Comparison of ENCODE assay signal across 2 cellular contexts in the genomic region with DNA sequence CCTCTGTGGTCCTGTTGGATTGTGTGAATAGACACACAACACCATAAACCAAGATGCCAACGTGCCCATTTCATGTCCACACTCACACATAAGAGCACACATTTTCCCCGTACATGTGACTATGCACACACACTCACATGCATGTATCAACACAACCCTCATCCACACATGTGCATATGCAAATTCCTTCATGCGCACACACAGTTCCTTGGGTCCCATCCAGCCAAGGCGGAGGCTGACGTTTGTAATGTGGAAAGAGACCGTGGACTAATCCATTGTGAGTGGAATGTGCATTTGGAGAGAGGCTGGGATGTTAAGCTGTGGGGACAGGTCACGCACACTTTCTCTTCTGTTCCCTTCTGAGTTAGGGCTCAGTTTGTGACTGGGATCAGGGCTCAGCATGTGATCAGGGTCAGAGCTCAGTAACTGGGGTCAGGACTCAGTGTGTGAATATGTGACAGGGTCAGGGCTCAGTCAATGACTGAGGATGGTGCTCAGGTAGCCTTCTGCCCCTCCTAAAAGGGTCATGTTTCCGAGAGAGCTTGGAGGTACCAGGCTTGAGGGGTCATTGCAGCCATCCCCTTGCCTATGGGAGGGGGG.
TF ChIP-seq lines count a peak whose summit lies in the region.

No MANE protein-coding gene starts in this region.

TF ChIP-seq in IMR-90, 13 proteins besides CTCF, POLR2A, EP300 and RAD21:
- TF ChIP-seq FOS (IDR thresholded peaks at IDR 0.05; ENCODE audit: low read depth, low read length), result no peak
- TF ChIP-seq NFE2L2 (IDR thresholded peaks at IDR 0.05; ENCODE audit: low read depth, low read length), result no peak
- no peak for TF ChIP-seq SMC3 (IDR thresholded peaks at IDR 0.05; ENCODE audit: low read depth, low read length)
- TF ChIP-seq, protein P1, sequence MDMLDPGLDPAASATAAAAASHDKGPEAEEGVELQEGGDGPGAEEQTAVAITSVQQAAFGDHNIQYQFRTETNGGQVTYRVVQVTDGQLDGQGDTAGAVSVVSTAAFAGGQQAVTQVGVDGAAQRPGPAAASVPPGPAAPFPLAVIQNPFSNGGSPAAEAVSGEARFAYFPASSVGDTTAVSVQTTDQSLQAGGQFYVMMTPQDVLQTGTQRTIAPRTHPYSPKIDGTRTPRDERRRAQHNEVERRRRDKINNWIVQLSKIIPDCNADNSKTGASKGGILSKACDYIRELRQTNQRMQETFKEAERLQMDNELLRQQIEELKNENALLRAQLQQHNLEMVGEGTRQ (IDR thresholded peaks at IDR 0.05; ENCODE audit: low read depth, low read length), result no peak
- no peak for TF ChIP-seq MAZ (IDR thresholded peaks at IDR 0.05; ENCODE audit: borderline replicate concordance, low read depth, low read length)
- no peak for TF ChIP-seq BHLHE40 (IDR thresholded peaks at IDR 0.05; ENCODE audit: low read depth, low read length)
- no peak for TF ChIP-seq CEBPB (IDR thresholded peaks at IDR 0.05; ENCODE audit: low read depth, low read length)

TF ChIP-seq in HepG2, 621 proteins besides CTCF, POLR2A, EP300 and RAD21 (continues in another document):
- TF ChIP-seq, protein P2, sequence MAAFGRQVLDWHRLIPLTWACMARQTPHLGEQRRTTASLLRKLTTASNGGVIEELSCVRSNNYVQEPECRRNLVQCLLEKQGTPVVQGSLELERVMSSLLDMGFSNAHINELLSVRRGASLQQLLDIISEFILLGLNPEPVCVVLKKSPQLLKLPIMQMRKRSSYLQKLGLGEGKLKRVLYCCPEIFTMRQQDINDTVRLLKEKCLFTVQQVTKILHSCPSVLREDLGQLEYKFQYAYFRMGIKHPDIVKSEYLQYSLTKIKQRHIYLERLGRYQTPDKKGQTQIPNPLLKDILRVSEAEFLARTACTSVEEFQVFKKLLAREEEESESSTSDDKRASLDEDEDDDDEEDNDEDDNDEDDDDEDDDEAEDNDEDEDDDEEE (CRISPR knock-in tag; IDR thresholded peaks at IDR 0.05), result peak; percentile 70; the same call in 1 of the 2 replicates
- TF ChIP-seq, protein P3, sequence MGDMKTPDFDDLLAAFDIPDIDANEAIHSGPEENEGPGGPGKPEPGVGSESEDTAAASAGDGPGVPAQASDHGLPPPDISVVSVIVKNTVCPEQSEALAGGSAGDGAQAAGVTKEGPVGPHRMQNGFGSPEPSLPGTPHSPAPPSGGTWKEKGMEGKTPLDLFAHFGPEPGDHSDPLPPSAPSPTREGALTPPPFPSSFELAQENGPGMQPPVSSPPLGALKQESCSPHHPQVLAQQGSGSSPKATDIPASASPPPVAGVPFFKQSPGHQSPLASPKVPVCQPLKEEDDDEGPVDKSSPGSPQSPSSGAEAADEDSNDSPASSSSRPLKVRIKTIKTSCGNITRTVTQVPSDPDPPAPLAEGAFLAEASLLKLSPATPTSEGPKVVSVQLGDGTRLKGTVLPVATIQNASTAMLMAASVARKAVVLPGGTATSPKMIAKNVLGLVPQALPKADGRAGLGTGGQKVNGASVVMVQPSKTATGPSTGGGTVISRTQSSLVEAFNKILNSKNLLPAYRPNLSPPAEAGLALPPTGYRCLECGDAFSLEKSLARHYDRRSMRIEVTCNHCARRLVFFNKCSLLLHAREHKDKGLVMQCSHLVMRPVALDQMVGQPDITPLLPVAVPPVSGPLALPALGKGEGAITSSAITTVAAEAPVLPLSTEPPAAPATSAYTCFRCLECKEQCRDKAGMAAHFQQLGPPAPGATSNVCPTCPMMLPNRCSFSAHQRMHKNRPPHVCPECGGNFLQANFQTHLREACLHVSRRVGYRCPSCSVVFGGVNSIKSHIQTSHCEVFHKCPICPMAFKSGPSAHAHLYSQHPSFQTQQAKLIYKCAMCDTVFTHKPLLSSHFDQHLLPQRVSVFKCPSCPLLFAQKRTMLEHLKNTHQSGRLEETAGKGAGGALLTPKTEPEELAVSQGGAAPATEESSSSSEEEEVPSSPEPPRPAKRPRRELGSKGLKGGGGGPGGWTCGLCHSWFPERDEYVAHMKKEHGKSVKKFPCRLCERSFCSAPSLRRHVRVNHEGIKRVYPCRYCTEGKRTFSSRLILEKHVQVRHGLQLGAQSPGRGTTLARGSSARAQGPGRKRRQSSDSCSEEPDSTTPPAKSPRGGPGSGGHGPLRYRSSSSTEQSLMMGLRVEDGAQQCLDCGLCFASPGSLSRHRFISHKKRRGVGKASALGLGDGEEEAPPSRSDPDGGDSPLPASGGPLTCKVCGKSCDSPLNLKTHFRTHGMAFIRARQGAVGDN (CRISPR knock-in tag; IDR thresholded peaks at IDR 0.05), result no peak
- TF ChIP-seq ZKSCAN8 (CRISPR knock-in tag; IDR thresholded peaks at IDR 0.05; ENCODE audit: borderline replicate concordance) (no peak), ZSCAN21 (CRISPR knock-in tag; IDR thresholded peaks at IDR 0.05; ENCODE audit: borderline replicate concordance) (peak; percentile 100), SOX13 (IDR thresholded peaks at IDR 0.05) (no peak), SOX13 (CRISPR knock-in tag; conservative IDR thresholded peaks at IDR 0.05 in 1 of 2, IDR thresholded peaks at IDR 0.05 in 1 of 2) (no peak), CREB1 (IDR thresholded peaks at IDR 0.05) (0 out of 2 replicates have a peak, but pooled peaks have one; percentile 5), CREB1 (CRISPR knock-in tag; IDR thresholded peaks at IDR 0.05) (no peak), CBX5 (CRISPR knock-in tag; IDR thresholded peaks at IDR 0.05; ENCODE audit: borderline replicate concordance) (peak; percentile 46; the same call in 1 of the 2 replicates), SMAD3 (CRISPR knock-in tag; IDR thresholded peaks at IDR 0.05) (0 out of 2 replicates have a peak, but pooled peaks have one; percentile 20), BCL6 (CRISPR knock-in tag; IDR thresholded peaks at IDR 0.05) (0 out of 2 replicates have a peak, but pooled peaks have one; percentile 10), GLI4 (CRISPR knock-in tag; IDR thresholded peaks at IDR 0.05; ENCODE audit: borderline replicate concordance) (peak; percentile 91; the same call in 1 of the 2 replicates), HOXA9 (CRISPR knock-in tag; IDR thresholded peaks at IDR 0.05; ENCODE audit: borderline replicate concordance) (peak; percentile 91), ZSCAN9 (CRISPR knock-in tag; IDR thresholded peaks at IDR 0.05; ENCODE audit: borderline replicate concordance) (peak; percentile 100), ZNF672 (CRISPR knock-in tag; IDR thresholded peaks at IDR 0.05) (no peak), HDAC6 (IDR thresholded peaks at IDR 0.05; ENCODE audit: low read depth, low read length) (no peak), ARNT (IDR thresholded peaks at IDR 0.05) (0 out of 2 replicates have a peak, but pooled peaks have one; percentile 20), ZNF563 (CRISPR knock-in tag; IDR thresholded peaks at IDR 0.05) (0 out of 2 replicates have a peak, but pooled peaks have one; percentile 6), ZNF337 (CRISPR knock-in tag; IDR thresholded peaks at IDR 0.05; ENCODE audit: borderline replicate concordance, low read depth) (0 out of 2 replicates have a peak, but pooled peaks have one; percentile 76), ZNF780A (CRISPR knock-in tag; IDR thresholded peaks at IDR 0.05) (peak; percentile 80; the same call in 1 of the 2 replicates), ZFP36L1 (CRISPR knock-in tag; IDR thresholded peaks at IDR 0.05) (peak; percentile 77; the same call in 1 of the 2 replicates), ZMAT3 (CRISPR knock-in tag; conservative IDR thresholded peaks at IDR 0.05) (peak; percentile 35; the same call in 1 of the 2 replicates), SALL2 (CRISPR knock-in tag; IDR thresholded peaks at IDR 0.05) (no peak), ZNF788 (CRISPR knock-in tag; IDR thresholded peaks at IDR 0.05; ENCODE audit: borderline replicate concordance) (peak; percentile 2; the same call in 1 of the 2 replicates), KLF6 (CRISPR knock-in tag; IDR thresholded peaks at IDR 0.05) (no peak), MIXL1 (CRISPR knock-in tag; IDR thresholded peaks at IDR 0.05) (0 out of 2 replicates have a peak, but pooled peaks have one; percentile 9), ZNF205 (CRISPR knock-in tag; IDR thresholded peaks at IDR 0.05) (0 out of 2 replicates have a peak, but pooled peaks have one; percentile 11), NR2F2 (IDR thresholded peaks at IDR 0.05; ENCODE audit: borderline replicate concordance, low read depth) (peak; percentile 60; the same call in 1 of the 2 replicates), ZBTB38 (CRISPR knock-in tag; IDR thresholded peaks at IDR 0.05) (peak; percentile 40; the same call in 1 of the 2 replicates)
- TF ChIP-seq, protein P4, sequence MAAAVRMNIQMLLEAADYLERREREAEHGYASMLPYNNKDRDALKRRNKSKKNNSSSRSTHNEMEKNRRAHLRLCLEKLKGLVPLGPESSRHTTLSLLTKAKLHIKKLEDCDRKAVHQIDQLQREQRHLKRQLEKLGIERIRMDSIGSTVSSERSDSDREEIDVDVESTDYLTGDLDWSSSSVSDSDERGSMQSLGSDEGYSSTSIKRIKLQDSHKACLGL (CRISPR knock-in tag; IDR thresholded peaks at IDR 0.05), result no peak
- TF ChIP-seq, protein P5, sequence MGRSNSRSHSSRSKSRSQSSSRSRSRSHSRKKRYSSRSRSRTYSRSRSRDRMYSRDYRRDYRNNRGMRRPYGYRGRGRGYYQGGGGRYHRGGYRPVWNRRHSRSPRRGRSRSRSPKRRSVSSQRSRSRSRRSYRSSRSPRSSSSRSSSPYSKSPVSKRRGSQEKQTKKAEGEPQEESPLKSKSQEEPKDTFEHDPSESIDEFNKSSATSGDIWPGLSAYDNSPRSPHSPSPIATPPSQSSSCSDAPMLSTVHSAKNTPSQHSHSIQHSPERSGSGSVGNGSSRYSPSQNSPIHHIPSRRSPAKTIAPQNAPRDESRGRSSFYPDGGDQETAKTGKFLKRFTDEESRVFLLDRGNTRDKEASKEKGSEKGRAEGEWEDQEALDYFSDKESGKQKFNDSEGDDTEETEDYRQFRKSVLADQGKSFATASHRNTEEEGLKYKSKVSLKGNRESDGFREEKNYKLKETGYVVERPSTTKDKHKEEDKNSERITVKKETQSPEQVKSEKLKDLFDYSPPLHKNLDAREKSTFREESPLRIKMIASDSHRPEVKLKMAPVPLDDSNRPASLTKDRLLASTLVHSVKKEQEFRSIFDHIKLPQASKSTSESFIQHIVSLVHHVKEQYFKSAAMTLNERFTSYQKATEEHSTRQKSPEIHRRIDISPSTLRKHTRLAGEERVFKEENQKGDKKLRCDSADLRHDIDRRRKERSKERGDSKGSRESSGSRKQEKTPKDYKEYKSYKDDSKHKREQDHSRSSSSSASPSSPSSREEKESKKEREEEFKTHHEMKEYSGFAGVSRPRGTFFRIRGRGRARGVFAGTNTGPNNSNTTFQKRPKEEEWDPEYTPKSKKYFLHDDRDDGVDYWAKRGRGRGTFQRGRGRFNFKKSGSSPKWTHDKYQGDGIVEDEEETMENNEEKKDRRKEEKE (IDR thresholded peaks at IDR 0.05), result no peak
- TF ChIP-seq, protein P6, sequence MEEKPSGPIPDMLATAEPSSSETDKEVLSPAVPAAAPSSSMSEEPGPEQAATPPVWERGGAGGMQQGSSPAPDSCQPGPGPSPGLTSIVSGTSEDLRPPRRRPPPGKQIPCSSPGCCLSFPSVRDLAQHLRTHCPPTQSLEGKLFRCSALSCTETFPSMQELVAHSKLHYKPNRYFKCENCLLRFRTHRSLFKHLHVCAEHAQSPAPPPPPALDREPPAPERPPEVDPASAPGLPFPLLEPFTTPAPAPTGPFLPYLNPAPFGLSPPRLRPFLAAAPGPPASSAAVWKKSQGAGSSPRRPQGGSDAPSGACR (CRISPR knock-in tag; IDR thresholded peaks at IDR 0.05), result no peak
- TF ChIP-seq, protein P7, sequence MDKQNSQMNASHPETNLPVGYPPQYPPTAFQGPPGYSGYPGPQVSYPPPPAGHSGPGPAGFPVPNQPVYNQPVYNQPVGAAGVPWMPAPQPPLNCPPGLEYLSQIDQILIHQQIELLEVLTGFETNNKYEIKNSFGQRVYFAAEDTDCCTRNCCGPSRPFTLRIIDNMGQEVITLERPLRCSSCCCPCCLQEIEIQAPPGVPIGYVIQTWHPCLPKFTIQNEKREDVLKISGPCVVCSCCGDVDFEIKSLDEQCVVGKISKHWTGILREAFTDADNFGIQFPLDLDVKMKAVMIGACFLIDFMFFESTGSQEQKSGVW (CRISPR knock-in tag; IDR thresholded peaks at IDR 0.05; ENCODE audit: borderline replicate concordance), result no peak
- TF ChIP-seq, protein P8, sequence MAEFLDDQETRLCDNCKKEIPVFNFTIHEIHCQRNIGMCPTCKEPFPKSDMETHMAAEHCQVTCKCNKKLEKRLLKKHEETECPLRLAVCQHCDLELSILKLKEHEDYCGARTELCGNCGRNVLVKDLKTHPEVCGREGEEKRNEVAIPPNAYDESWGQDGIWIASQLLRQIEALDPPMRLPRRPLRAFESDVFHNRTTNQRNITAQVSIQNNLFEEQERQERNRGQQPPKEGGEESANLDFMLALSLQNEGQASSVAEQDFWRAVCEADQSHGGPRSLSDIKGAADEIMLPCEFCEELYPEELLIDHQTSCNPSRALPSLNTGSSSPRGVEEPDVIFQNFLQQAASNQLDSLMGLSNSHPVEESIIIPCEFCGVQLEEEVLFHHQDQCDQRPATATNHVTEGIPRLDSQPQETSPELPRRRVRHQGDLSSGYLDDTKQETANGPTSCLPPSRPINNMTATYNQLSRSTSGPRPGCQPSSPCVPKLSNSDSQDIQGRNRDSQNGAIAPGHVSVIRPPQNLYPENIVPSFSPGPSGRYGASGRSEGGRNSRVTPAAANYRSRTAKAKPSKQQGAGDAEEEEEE (CRISPR knock-in tag; IDR thresholded peaks at IDR 0.05; ENCODE audit: borderline replicate concordance), result no peak; the same call in 1 of the 2 replicates
- TF ChIP-seq, protein P9, sequence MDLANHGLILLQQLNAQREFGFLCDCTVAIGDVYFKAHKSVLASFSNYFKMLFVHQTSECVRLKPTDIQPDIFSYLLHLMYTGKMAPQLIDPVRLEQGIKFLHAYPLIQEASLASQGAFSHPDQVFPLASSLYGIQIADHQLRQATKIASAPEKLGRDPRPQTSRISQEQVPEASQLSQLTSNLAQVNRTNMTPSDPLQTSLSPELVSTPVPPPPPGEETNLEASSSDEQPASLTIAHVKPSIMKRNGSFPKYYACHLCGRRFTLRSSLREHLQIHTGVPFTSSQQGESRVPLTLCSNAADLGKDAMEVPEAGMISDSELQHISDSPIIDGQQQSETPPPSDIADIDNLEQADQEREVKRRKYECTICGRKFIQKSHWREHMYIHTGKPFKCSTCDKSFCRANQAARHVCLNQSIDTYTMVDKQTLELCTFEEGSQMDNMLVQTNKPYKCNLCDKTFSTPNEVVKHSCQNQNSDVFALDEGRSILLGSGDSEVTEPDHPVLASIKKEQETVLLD (CRISPR knock-in tag; IDR thresholded peaks at IDR 0.05; ENCODE audit: low read depth), result 0 out of 2 replicates have a peak, but pooled peaks have one; percentile 6
- TF ChIP-seq, protein P10, sequence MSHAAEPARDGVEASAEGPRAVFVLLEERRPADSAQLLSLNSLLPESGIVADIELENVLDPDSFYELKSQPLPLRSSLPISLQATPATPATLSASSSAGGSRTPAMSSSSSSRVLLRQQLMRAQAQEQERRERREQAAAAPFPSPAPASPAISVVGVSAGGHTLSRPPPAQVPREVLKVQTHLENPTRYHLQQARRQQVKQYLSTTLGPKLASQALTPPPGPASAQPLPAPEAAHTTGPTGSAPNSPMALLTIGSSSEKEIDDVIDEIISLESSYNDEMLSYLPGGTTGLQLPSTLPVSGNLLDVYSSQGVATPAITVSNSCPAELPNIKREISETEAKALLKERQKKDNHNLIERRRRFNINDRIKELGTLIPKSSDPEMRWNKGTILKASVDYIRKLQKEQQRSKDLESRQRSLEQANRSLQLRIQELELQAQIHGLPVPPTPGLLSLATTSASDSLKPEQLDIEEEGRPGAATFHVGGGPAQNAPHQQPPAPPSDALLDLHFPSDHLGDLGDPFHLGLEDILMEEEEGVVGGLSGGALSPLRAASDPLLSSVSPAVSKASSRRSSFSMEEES (CRISPR knock-in tag; IDR thresholded peaks at IDR 0.05), result peak; percentile 67; the same call in 1 of the 2 replicates
- TF ChIP-seq, protein P11, sequence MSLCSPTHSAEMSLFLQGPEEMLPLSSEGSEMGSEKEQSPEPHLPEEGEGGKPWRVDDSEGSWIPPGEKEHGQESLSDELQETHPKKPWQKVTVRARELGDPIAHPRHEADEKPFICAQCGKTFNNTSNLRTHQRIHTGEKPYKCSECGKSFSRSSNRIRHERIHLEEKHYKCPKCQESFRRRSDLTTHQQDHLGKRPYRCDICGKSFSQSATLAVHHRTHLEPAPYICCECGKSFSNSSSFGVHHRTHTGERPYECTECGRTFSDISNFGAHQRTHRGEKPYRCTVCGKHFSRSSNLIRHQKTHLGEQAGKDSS (CRISPR knock-in tag; IDR thresholded peaks at IDR 0.05; ENCODE audit: borderline replicate concordance, low read depth), result peak; percentile 87
